In genomic region chr3:194134757-194135515, GRCh38 we compare ENCODE assay signal across 1 cellular context.
TF ChIP-seq lines count a peak whose summit lies in the region.

No MANE protein-coding gene starts in this region.

TF ChIP-seq in K562, 482 proteins besides CTCF, POLR2A, EP300 and RAD21 (continued from another document and continues in another):
- TF ChIP-seq ZNF592 (IDR thresholded peaks at IDR 0.05): peak; percentile 63; the same call in 1 of the 2 replicates
- no peak for TF ChIP-seq ZNF143 (CRISPR knock-in tag; IDR thresholded peaks at IDR 0.05)
- TF ChIP-seq GATAD2A (IDR thresholded peaks at IDR 0.05): 0 out of 2 replicates have a peak, but pooled peaks have one; percentile 26
- no peak for TF ChIP-seq TFE3 (CRISPR knock-in tag; IDR thresholded peaks at IDR 0.05)
- no peak for TF ChIP-seq SMAD1 (IDR thresholded peaks at IDR 0.05; ENCODE audit: low read depth, low read length, partially characterized antibody)
- no peak for TF ChIP-seq ZNF707 (CRISPR knock-in tag; conservative IDR thresholded peaks at IDR 0.05)
- peak; percentile 85; the same call in 1 of the 2 replicates for TF ChIP-seq RNF2 (IDR thresholded peaks at IDR 0.05)
- peak; percentile 64 for TF ChIP-seq MITF (IDR thresholded peaks at IDR 0.05)
- peak in 1 of 2 experiments; percentile 88; a peak in 2 of 4 replicates for TF ChIP-seq ZNF318 (IDR thresholded peaks at IDR 0.05; ENCODE audit: borderline replicate concordance in 1 of 2, low read depth in 1 of 2)
- no peak; a peak in 1 of 3 replicates for TF ChIP-seq CBX3 (IDR thresholded peaks at IDR 0.05; ENCODE audit: borderline replicate concordance in 1 of 2, low read length in 2 of 2)
- no peak for TF ChIP-seq ZNF584 (CRISPR knock-in tag; IDR thresholded peaks at IDR 0.05; ENCODE audit: low read depth)
- peak; percentile 97 for TF ChIP-seq EGR1 (conservative IDR thresholded peaks at IDR 0.05)
- no peak for TF ChIP-seq ZBTB2 (IDR thresholded peaks at IDR 0.05)
- TF ChIP-seq POLR3A (IDR thresholded peaks at IDR 0.05; ENCODE audit: borderline replicate concordance, extremely low read depth, insufficient read depth, insufficient read length): no peak
- TF ChIP-seq ARID3B (CRISPR knock-in tag; IDR thresholded peaks at IDR 0.05; ENCODE audit: borderline replicate concordance): no peak
- TF ChIP-seq SMAD3 (CRISPR knock-in tag; conservative IDR thresholded peaks at IDR 0.05): no peak
- peak; percentile 79 for TF ChIP-seq SAP30 (IDR thresholded peaks at IDR 0.05; ENCODE audit: borderline replicate concordance, insufficient read depth, low read depth, low read length, poor library complexity, severe bottlenecking)
- no peak for TF ChIP-seq ZBED1 (IDR thresholded peaks at IDR 0.05)
- 0 out of 2 replicates have a peak, but pooled peaks have one; percentile 38 for TF ChIP-seq KDM2B (CRISPR knock-in tag; IDR thresholded peaks at IDR 0.05)
- peak; percentile 18 for TF ChIP-seq FUS (optimal IDR thresholded peaks at IDR 0.05; ENCODE audit: low read depth, low read length)
